Comparison of ENCODE assay signal across 1 cellular context in the genomic region with DNA sequence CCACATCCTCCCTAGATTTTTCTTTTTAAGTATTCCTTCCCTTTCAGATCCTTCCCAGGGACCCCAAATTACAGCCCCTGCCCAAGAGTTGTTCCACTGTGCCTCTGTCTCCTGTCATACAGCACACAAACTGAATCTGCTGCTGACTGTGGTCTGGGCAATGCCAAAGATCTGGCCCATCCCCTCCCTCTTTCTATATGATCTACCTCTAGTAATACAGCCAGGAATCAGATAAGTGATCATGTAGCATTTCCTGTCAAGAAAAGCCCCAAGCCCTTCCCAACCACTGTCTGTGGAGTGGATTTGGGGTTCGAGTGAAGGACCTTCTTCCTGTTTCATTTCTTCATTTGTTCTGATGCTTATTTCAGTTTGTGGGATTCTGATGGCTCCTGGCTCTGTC.
A peak's percentile ranks its signal among the peaks of the same experiment; 100 is the strongest.
TF ChIP-seq lines count a peak whose summit lies in the region.

No MANE protein-coding gene starts in this region.

TF ChIP-seq in HepG2, 621 proteins besides CTCF, POLR2A, EP300 and RAD21:
- TF ChIP-seq, protein P1, sequence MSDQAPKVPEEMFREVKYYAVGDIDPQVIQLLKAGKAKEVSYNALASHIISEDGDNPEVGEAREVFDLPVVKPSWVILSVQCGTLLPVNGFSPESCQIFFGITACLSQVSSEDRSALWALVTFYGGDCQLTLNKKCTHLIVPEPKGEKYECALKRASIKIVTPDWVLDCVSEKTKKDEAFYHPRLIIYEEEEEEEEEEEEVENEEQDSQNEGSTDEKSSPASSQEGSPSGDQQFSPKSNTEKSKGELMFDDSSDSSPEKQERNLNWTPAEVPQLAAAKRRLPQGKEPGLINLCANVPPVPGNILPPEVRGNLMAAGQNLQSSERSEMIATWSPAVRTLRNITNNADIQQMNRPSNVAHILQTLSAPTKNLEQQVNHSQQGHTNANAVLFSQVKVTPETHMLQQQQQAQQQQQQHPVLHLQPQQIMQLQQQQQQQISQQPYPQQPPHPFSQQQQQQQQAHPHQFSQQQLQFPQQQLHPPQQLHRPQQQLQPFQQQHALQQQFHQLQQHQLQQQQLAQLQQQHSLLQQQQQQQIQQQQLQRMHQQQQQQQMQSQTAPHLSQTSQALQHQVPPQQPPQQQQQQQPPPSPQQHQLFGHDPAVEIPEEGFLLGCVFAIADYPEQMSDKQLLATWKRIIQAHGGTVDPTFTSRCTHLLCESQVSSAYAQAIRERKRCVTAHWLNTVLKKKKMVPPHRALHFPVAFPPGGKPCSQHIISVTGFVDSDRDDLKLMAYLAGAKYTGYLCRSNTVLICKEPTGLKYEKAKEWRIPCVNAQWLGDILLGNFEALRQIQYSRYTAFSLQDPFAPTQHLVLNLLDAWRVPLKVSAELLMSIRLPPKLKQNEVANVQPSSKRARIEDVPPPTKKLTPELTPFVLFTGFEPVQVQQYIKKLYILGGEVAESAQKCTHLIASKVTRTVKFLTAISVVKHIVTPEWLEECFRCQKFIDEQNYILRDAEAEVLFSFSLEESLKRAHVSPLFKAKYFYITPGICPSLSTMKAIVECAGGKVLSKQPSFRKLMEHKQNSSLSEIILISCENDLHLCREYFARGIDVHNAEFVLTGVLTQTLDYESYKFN (CRISPR knock-in tag; conservative IDR thresholded peaks at IDR 0.05), result no peak
- TF ChIP-seq CREM (IDR thresholded peaks at IDR 0.05) (no peak), CREM (CRISPR knock-in tag; IDR thresholded peaks at IDR 0.05) (no peak), ZMYM3 (CRISPR knock-in tag; IDR thresholded peaks at IDR 0.05) (0 out of 2 replicates have a peak, but pooled peaks have one; percentile 52), ZNF230 (CRISPR knock-in tag; IDR thresholded peaks at IDR 0.05) (no peak)
TF ChIP-seq in HepG2: peak in this region for 1.
